8 cellular contexts compared by ENCODE assay signal in genomic region chr15:90143176-90143655, GRCh38. TPM values are rescaled to one million over a fixed set of nuclear protein-coding genes. Genes with fewer than 3 reads are reported as not detected.
DNase-seq lines count a peak whose midpoint lies in the region; ATAC-seq, FAIRE-seq and TF ChIP-seq lines count a peak whose summit lies in the region.

No MANE protein-coding gene starts in this region.

- peak; percentile 84 for ATAC-seq in HG03342 (IDR thresholded peaks at IDR 0.05; ENCODE audit: unreplicated experiment)

- TF ChIP-seq CTCF in OCI-LY1 (IDR thresholded peaks at IDR 0.05; ENCODE audit: low read length) (peak; percentile 93), fibroblast of mammary gland (conservative IDR thresholded peaks at IDR 0.05; ENCODE audit: control insufficient read depth, insufficient read depth, low read depth, low read length) (peak; percentile 36)

- DNase-seq in activated T-cell treated with anti-CD3 and anti-CD28 coated beads for 24 hours (ENCODE audit: low read depth), result peak; percentile 38
- DNase-seq in fibroblast of mammary gland (ENCODE audit: low read depth), result no peak
- peak; percentile 72 for DNase-seq in neuronal stem cell (ENCODE audit: low spot score)
- peak; percentile 77 for DNase-seq in ureter (ENCODE audit: low spot score)
- no peak for DNase-seq in posterior vena cava (ENCODE audit: low spot score)

- H2BK15ac ChIP-seq in neuronal stem cell (ENCODE audit: low read length), result peak overlapping the region; percentile 43

- H3K27ac ChIP-seq in OCI-LY1 (ENCODE audit: low read depth, low read length, poor library complexity, severe bottlenecking) (no peak overlapping the region), neuronal stem cell (replicated peaks; ENCODE audit: low read length) (peak overlapping the region; percentile 50)

- H2AK5ac ChIP-seq in neuronal stem cell (ENCODE audit: low read depth, low read length), result no peak overlapping the region

- no peak overlapping the region for H4K8ac ChIP-seq in neuronal stem cell (ENCODE audit: low read depth, low read length)

- H3K36me3 ChIP-seq in OCI-LY1 (ENCODE audit: insufficient read depth, low read length) (no peaks in the 10 kb centered on the region; the same call in 1 of the 2 replicates), neuronal stem cell (replicated peaks in 1 of 2; ENCODE audit: control insufficient read depth in 2 of 2, insufficient read depth in 2 of 2, low read length in 2 of 2) (no peaks in the 10 kb centered on the region)

- H3K4me3 ChIP-seq in OCI-LY1 (ENCODE audit: low read depth, low read length, poor library complexity, severe bottlenecking) (no peak overlapping the region), fibroblast of mammary gland (ENCODE audit: control insufficient read depth, low read depth, low read length) (no peak overlapping the region), neuronal stem cell (ENCODE audit: low read length in 2 of 2) (peak overlapping the region in 1 of 2 donors; percentile 27)

- peaks cover 12% of the 10 kb centered on the region; the same call in 1 of the 2 replicates for H3K27me3 ChIP-seq in OCI-LY1 (ENCODE audit: insufficient read depth, low read length)
- peaks cover 0 to 5% (median 0%) of the 10 kb centered on the region in 3 experiments for H3K27me3 ChIP-seq in neuronal stem cell (ENCODE audit: control insufficient read depth in 3 of 3, insufficient read depth in 3 of 3, low read depth in 1 of 3, low read length in 3 of 3)

- H3K9me2 ChIP-seq in OCI-LY1 (ENCODE audit: low read depth, low read length), result no peaks in the 10 kb centered on the region

- no peak overlapping the region for H2BK120ac ChIP-seq in neuronal stem cell (ENCODE audit: low read depth, low read length)

- peak; percentile 17 for FAIRE-seq in G401.6 (lab: Jason Lieb, UNC)

- H3K14ac ChIP-seq in neuronal stem cell (ENCODE audit: low read length), result peak overlapping the region; percentile 6

- H3K18ac ChIP-seq in neuronal stem cell (ENCODE audit: low read length), result peak overlapping the region; percentile 84

- peak overlapping the region; percentile 88 for H4K91ac ChIP-seq in neuronal stem cell (ENCODE audit: low read depth, low read length, poor library complexity)

- no peaks in the 10 kb centered on the region for H3K79me1 ChIP-seq in neuronal stem cell (ENCODE audit: low read depth, low read length)

- no CpG with 5 or more reads among the region's 12 CpGs for WGBS in neuronal stem cell (ENCODE audit: extremely low coverage in 2 of 2, insufficient read length in 2 of 2, insufficient replicate concordance in 1 of 2), 2 donors

- H4K20me1 ChIP-seq in OCI-LY1 (ENCODE audit: insufficient read depth, low read length), result no peaks in the 10 kb centered on the region

- H3K23ac ChIP-seq in neuronal stem cell (ENCODE audit: low read depth, low read length, poor library complexity), result no peak overlapping the region

- H3K4me1 ChIP-seq in OCI-LY1 (ENCODE audit: insufficient read depth, low read length, severe bottlenecking) (peaks cover 7% of the 10 kb centered on the region), neuronal stem cell (ENCODE audit: control insufficient read depth in 2 of 2, insufficient read depth in 1 of 2, low read depth in 1 of 2, low read length in 2 of 2) (peaks cover 0 to 3% of the 10 kb centered on the region in 2 donors)

- intact Hi-C loops in posterior vena cava (cut with DNase I), result no loop called here

- H3K9me3 ChIP-seq in OCI-LY1 (ENCODE audit: low read length) (no peaks in the 10 kb centered on the region), neuronal stem cell (replicated peaks in 1 of 2; ENCODE audit: control insufficient read depth in 2 of 2, insufficient read depth in 1 of 2, low read depth in 1 of 2, low read length in 2 of 2) (peaks cover 0 to 2% of the 10 kb centered on the region in 2 donors)

- H3K4me2 ChIP-seq in OCI-LY1 (ENCODE audit: low read length), result no peak overlapping the region
- H3K4me2 ChIP-seq in neuronal stem cell (ENCODE audit: insufficient read depth, low read length, poor library complexity, severe bottlenecking), result peak overlapping the region; percentile 14

- no peaks in the 10 kb centered on the region for H3K79me2 ChIP-seq in OCI-LY1 (ENCODE audit: insufficient read depth, low read length)

- no peaks in the 10 kb centered on the region for H3F3A ChIP-seq in OCI-LY1 (ENCODE audit: insufficient read depth, low read length)

- H2BK5ac ChIP-seq in neuronal stem cell (ENCODE audit: low read length), result no peak overlapping the region

- H2AFZ ChIP-seq in OCI-LY1 (ENCODE audit: low read length) (no peak overlapping the region), neuronal stem cell (ENCODE audit: low read length) (peak overlapping the region; percentile 100)

- no peak overlapping the region for H3K4ac ChIP-seq in neuronal stem cell (ENCODE audit: low read length)

- H2BK12ac ChIP-seq in neuronal stem cell (ENCODE audit: low read length), result no peak overlapping the region

- H3K9ac ChIP-seq in OCI-LY1 (ENCODE audit: low read length) (no peak overlapping the region), neuronal stem cell (ENCODE audit: low read depth, low read length, poor library complexity) (no peak overlapping the region)

RNA-seq across cellular contexts. Expression of gene IDH2, which starts 40.9 kb away (rescaled TPM):
- polyA plus RNA-seq in neuronal stem cell (2013, experiment 1 of 2), result 111 TPM
- 110 TPM for polyA plus RNA-seq in neuronal stem cell (2013, experiment 2 of 2)
- total RNA-seq in ureter (65.2 TPM), posterior vena cava (100 to 1,000 TPM in 1 of 2 donors, 10 to 100 TPM in 1; 68.7 to 103 TPM)

RNA-seq across cellular contexts. Expression of gene SEMA4B, which starts 57.9 kb away (rescaled TPM):
- polyA plus RNA-seq in neuronal stem cell (2013, experiment 1 of 2), result 15.2 TPM
- 15.6 TPM for polyA plus RNA-seq in neuronal stem cell (2013, experiment 2 of 2)
- 183 TPM for total RNA-seq in ureter
- 10 to 100 TPM; 21.1 to 22.7 TPM for total RNA-seq in posterior vena cava

Comparison
In these comparisons a context has a peak if more than half of its experiments do, and no peak if none do; other contexts are left out.
1. DNase-seq: peak in activated T-cell treated with anti-CD3 and anti-CD28 coated beads for 24 hours (single experiment), neuronal stem cell (single experiment) and ureter (single experiment); none in fibroblast of mammary gland (single experiment) and posterior vena cava (single experiment).